22 cellular contexts compared by ENCODE assay signal in the genomic region with DNA sequence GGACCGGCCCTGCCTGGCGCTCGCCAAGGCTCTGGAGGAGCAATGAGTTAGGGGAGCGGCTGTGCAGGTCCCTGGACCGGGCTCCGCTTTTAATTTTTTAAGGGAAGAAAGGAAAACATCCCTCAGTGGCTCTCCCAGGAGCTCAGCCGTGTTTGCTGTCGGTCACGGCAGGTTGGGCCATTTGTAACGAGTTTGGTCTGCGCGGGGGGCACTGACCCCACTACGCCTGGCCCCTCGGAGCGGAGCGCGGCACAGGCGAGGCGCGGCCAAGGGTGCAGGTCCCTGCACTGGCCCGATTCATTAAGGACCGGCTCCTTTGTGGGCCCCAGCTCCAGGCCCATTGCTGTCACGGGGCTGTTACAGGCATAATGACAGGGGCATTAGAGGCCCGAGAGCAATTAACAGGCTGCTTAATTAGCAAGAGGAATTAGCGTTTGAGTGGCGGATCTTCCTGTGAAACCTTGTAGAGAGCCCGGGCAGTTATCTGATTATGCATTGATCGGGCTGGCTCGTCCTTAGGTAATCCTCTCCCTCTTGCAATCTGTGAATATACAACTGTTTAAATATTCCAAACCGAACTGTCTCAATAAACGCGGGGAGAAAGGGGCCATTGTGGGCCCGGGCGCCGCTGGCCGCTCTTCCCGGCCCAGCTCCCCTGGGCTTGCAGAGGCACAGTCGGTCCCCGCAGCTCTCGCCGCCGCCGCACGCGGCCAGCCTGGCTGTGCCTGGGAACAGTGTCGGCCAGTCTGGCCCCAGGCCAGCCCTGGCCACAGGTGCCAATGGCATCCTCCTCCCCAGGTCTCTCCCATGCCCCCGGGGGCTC. TPM values are rescaled to one million over a fixed set of nuclear protein-coding genes. Genes with fewer than 3 reads are reported as not detected.
A peak's percentile ranks its signal among the peaks of the same experiment; 100 is the strongest.
DNase-seq lines count a peak whose midpoint lies in the region; ATAC-seq and TF ChIP-seq lines count a peak whose summit lies in the region.
"Had no signal": no experiment of that assay in that cellular context is flagged by ENCODE, and none has a peak within 500 bp of the region (broad histone marks: within the 10 kb centered on the region; RNA-seq: fewer than 3 reads in every experiment).

No MANE protein-coding gene starts in this region.

- 80 to 92% methylated on average over 20 to 46 of the region's 47 CpGs for WGBS in testis, 2 donors

- no peaks in the 10 kb centered on the region for H3K9me3 Mint-ChIP-seq in activated naive CD8-positive, alpha-beta T cell treated with anti-CD3 and anti-CD28 coated beads for 36 hours
- H3K9me3 Mint-ChIP-seq: activated CD4-positive, alpha-beta T cell treated with anti-CD3 and anti-CD28 coated beads, Interleukin-2, amount 10 ng/mL, durations not matched to agents 24 days and 14 days; activated naive CD4-positive, alpha-beta T cell treated with anti-CD3 and anti-CD28 coated beads, Interleukin-2, amount 10 ng/mL, durations not matched to agents 7 days and 5 days; CD4-positive, alpha-beta T cell; immature natural killer cell; natural killer cell treated with Interleukin-12 subunit alpha and Interleukin-12 subunit beta and Interleukin-15 and Interleukin-18, amount 100 ng/mL, for 72 hours had no signal

- H3K4me3 ChIP-seq in lower lobe of right lung = no peak overlapping the region
- no peak overlapping the region for H3K4me3 ChIP-seq in testis
- H3K4me3 ChIP-seq: colonic mucosa, HAP-1 had no signal

- H3K36me3 ChIP-seq in lower lobe of right lung (no peaks in the 10 kb centered on the region), testis (ENCODE audit: low read depth, missing control alignments) (no peaks in the 10 kb centered on the region)
- H3K36me3 ChIP-seq: colonic mucosa, HAP-1 had no signal

- ATAC-seq in lower lobe of right lung = no peak
- ATAC-seq: esophagus mucosa; foreskin keratinocyte; natural killer cell treated with Interleukin-12 subunit alpha and Interleukin-12 subunit beta and Interleukin-15 and Interleukin-18, amount 100 ng/mL, for 72 hours had no signal

- intact Hi-C loops in lower lobe of right lung (cut with DNase I) = no loop called here
- intact Hi-C loops in testis (cut with DNase I; ENCODE audit: low total_unique reads) = no loop called here

- H3K4me1 ChIP-seq in lower lobe of right lung (peaks cover 24% of the 10 kb centered on the region), testis (peaks cover 53% of the 10 kb centered on the region)
- H3K4me1 ChIP-seq: colonic mucosa, foreskin keratinocyte, HAP-1 had no signal

- no peaks in the 10 kb centered on the region for H3K27me3 Mint-ChIP-seq in activated naive CD8-positive, alpha-beta T cell treated with anti-CD3 and anti-CD28 coated beads for 36 hours
- H3K27me3 Mint-ChIP-seq: activated CD4-positive, alpha-beta T cell treated with anti-CD3 and anti-CD28 coated beads, Interleukin-2, amount 10 ng/mL, durations not matched to agents 24 days and 14 days; activated naive CD4-positive, alpha-beta T cell treated with anti-CD3 and anti-CD28 coated beads, Interleukin-2, amount 10 ng/mL, durations not matched to agents 7 days and 5 days; CD4-positive, alpha-beta T cell; natural killer cell treated with Interleukin-12 subunit alpha and Interleukin-12 subunit beta and Interleukin-15 and Interleukin-18, amount 100 ng/mL, for 72 hours had no signal

- peak overlapping the region; percentile 78; the same call in 1 of the 2 replicates for H3K27ac ChIP-seq in VCaP
- H3K27ac ChIP-seq in lower lobe of right lung = peak overlapping the region; percentile 77
- H3K27ac ChIP-seq in testis = peak overlapping the region; percentile 40 to 84
- H3K27ac ChIP-seq: colonic mucosa, foreskin keratinocyte had no signal

- H3K27me3 ChIP-seq in lower lobe of right lung (ENCODE audit: low read depth) (no peaks in the 10 kb centered on the region), testis (no peaks in the 10 kb centered on the region)
- H3K27me3 ChIP-seq: colonic mucosa, foreskin keratinocyte had no signal

- no peaks in the 10 kb centered on the region for H3K36me3 Mint-ChIP-seq in activated naive CD8-positive, alpha-beta T cell treated with anti-CD3 and anti-CD28 coated beads for 36 hours
- H3K36me3 Mint-ChIP-seq: activated naive CD4-positive, alpha-beta T cell treated with anti-CD3 and anti-CD28 coated beads, Interleukin-2, amount 10 ng/mL, durations not matched to agents 7 days and 5 days; immature natural killer cell; natural killer cell treated with Interleukin-12 subunit alpha and Interleukin-12 subunit beta and Interleukin-15 and Interleukin-18, amount 100 ng/mL, for 72 hours had no signal

- H3K4me3 Mint-ChIP-seq in activated naive CD8-positive, alpha-beta T cell treated with anti-CD3 and anti-CD28 coated beads for 36 hours = no peak overlapping the region
- H3K4me3 Mint-ChIP-seq: activated CD4-positive, alpha-beta T cell treated with anti-CD3 and anti-CD28 coated beads, Interleukin-2, amount 10 ng/mL, durations not matched to agents 24 days and 14 days; activated naive CD4-positive, alpha-beta T cell treated with anti-CD3 and anti-CD28 coated beads, Interleukin-2, amount 10 ng/mL, durations not matched to agents 7 days and 5 days; CD4-positive, alpha-beta T cell; immature natural killer cell; natural killer cell treated with Interleukin-12 subunit alpha and Interleukin-12 subunit beta and Interleukin-15 and Interleukin-18, amount 100 ng/mL, for 72 hours had no signal

- TF ChIP-seq POLR2A in testis (IDR thresholded peaks at IDR 0.05) = no peak

- no peaks in the 10 kb centered on the region for H3K9me3 ChIP-seq in lower lobe of right lung
- no peaks in the 10 kb centered on the region for H3K9me3 ChIP-seq in testis
- H3K9me3 ChIP-seq: colonic mucosa, HAP-1, SK-N-SH had no signal

- H3K4me1 Mint-ChIP-seq in activated naive CD8-positive, alpha-beta T cell treated with anti-CD3 and anti-CD28 coated beads for 36 hours = no peaks in the 10 kb centered on the region
- H3K4me1 Mint-ChIP-seq: activated CD4-positive, alpha-beta T cell treated with anti-CD3 and anti-CD28 coated beads, Interleukin-2, amount 10 ng/mL, durations not matched to agents 24 days and 14 days; activated naive CD4-positive, alpha-beta T cell treated with anti-CD3 and anti-CD28 coated beads, Interleukin-2, amount 10 ng/mL, durations not matched to agents 7 days and 5 days; immature natural killer cell had no signal

- no peak for TF ChIP-seq CTCF in VCaP (conservative IDR thresholded peaks at IDR 0.05)
- TF ChIP-seq CTCF in lower lobe of right lung (IDR thresholded peaks at IDR 0.05) = no peak
- no peak for TF ChIP-seq CTCF in testis (IDR thresholded peaks at IDR 0.05)
- TF ChIP-seq CTCF in GM10266 (IDR thresholded peaks at IDR 0.05; ENCODE audit: control insufficient read depth, insufficient read depth, low read depth, missing control alignments) = no peak

- DNase-seq in astrocyte of the hippocampus (ENCODE audit: low read depth, low spot score) (peak; percentile 49), lower lobe of right lung (no peak), testis (no peak), GM10266 (ENCODE audit: extremely low spot score) (no peak)
- DNase-seq in central memory CD4-positive, alpha-beta T cell = no peak
- DNase-seq in activated naive CD8-positive, alpha-beta T cell treated with anti-CD3 and anti-CD28 coated beads for 36 hours = no peak
- DNase-seq: activated CD4-positive, alpha-beta T cell treated with anti-CD3 and anti-CD28 coated beads, Interleukin-2, amount 10 ng/mL, durations not matched to agents 24 days and 14 days; activated naive CD4-positive, alpha-beta T cell treated with anti-CD3 and anti-CD28 coated beads, Interleukin-2, amount 10 ng/mL, durations not matched to agents 7 days and 5 days; CD4-positive, alpha-beta T cell; colonic mucosa; foreskin keratinocyte; hippocampal formation; immature natural killer cell; NCI-H510A treated with DMSO at 0.1 percent for 48 hours; SK-N-SH; T-helper 2 cell had no signal

- H3K27ac Mint-ChIP-seq in activated naive CD8-positive, alpha-beta T cell treated with anti-CD3 and anti-CD28 coated beads for 36 hours = no peak overlapping the region
- H3K27ac Mint-ChIP-seq: activated CD4-positive, alpha-beta T cell treated with anti-CD3 and anti-CD28 coated beads, Interleukin-2, amount 10 ng/mL, durations not matched to agents 24 days and 14 days; activated naive CD4-positive, alpha-beta T cell treated with anti-CD3 and anti-CD28 coated beads, Interleukin-2, amount 10 ng/mL, durations not matched to agents 7 days and 5 days; CD4-positive, alpha-beta T cell; immature natural killer cell; natural killer cell treated with Interleukin-12 subunit alpha and Interleukin-12 subunit beta and Interleukin-15 and Interleukin-18, amount 100 ng/mL, for 72 hours had no signal

RNA-seq across cellular contexts. Expression of gene PRDM16, which starts 56.8 kb away (rescaled TPM):
- total RNA-seq in lower lobe of right lung (19.2 TPM), testis (1 to 10 TPM; 4.7 to 5.6 TPM)
- polyA plus RNA-seq in testis (ENCODE audit: insufficient read depth, low read depth, low replicate concordance) = 2.1 TPM
- under 1 TPM; 0.06 to 0.12 TPM for total RNA-seq in activated naive CD8-positive, alpha-beta T cell treated with anti-CD3 and anti-CD28 coated beads for 36 hours
- total RNA-seq: activated CD4-positive, alpha-beta T cell treated with anti-CD3 and anti-CD28 coated beads, Interleukin-2, amount 10 ng/mL, durations not matched to agents 24 days and 14 days; CD4-positive, alpha-beta T cell; mononuclear cell; natural killer cell treated with Interleukin-12 subunit alpha and Interleukin-12 subunit beta and Interleukin-15 and Interleukin-18, amount 100 ng/mL, for 72 hours; RPMI7951 had no signal
- polyA plus RNA-seq: SK-N-SH had no signal

Comparison
In these comparisons a context has a peak if more than half of its experiments do, and no peak if none do; other contexts are left out.
1. RNA of gene PRDM16, which starts 56.8 kb away (total RNA-seq): 19.2 TPM in lower lobe of right lung (single experiment) and 4.7 to 5.6 TPM in testis; 0.06 to 0.12 TPM in activated naive CD8-positive, alpha-beta T cell treated with anti-CD3 and anti-CD28 coated beads for 36 hours; every median in the first group is over 4 times any median in the second.
2. Peak in every context shown above with its lines, with median percentiles within 50 percentile points of each other: H3K27ac ChIP-seq.